In genomic region chr5:39284552-39284951, GRCh38 we compare ENCODE assay signal across 1 cellular context.
TF ChIP-seq lines count a peak whose summit lies in the region.

No MANE protein-coding gene starts in this region.

TF ChIP-seq in HepG2, 621 proteins besides CTCF, POLR2A, EP300 and RAD21 (continued from another document):
- TF ChIP-seq ZSCAN5A (CRISPR knock-in tag; IDR thresholded peaks at IDR 0.05; ENCODE audit: borderline replicate concordance) (no peak), USF2 (IDR thresholded peaks at IDR 0.05; ENCODE audit: low read depth, low read length) (peak; percentile 16; the same call in 1 of the 2 replicates), USF2 (CRISPR knock-in tag; IDR thresholded peaks at IDR 0.05; ENCODE audit: borderline replicate concordance) (no peak), NCOA2 (CRISPR knock-in tag; IDR thresholded peaks at IDR 0.05) (peak; percentile 56; the same call in 1 of the 2 replicates), ZNF607 (CRISPR knock-in tag; IDR thresholded peaks at IDR 0.05; ENCODE audit: borderline replicate concordance) (no peak), MAFF (IDR thresholded peaks at IDR 0.05; ENCODE audit: low read depth, low read length) (peak; percentile 64), ZNF766 (CRISPR knock-in tag; IDR thresholded peaks at IDR 0.05; ENCODE audit: borderline replicate concordance) (no peak), HNF1B (CRISPR knock-in tag; IDR thresholded peaks at IDR 0.05) (no peak), ZNF775 (CRISPR knock-in tag; IDR thresholded peaks at IDR 0.05; ENCODE audit: borderline replicate concordance) (no peak), FOXA3 (CRISPR knock-in tag; IDR thresholded peaks at IDR 0.05) (peak; percentile 92), RFXAP (CRISPR knock-in tag; IDR thresholded peaks at IDR 0.05; ENCODE audit: borderline replicate concordance) (no peak), SAP130 (CRISPR knock-in tag; IDR thresholded peaks at IDR 0.05; ENCODE audit: low read depth) (peak; percentile 38; the same call in 1 of the 2 replicates), ATM (IDR thresholded peaks at IDR 0.05; ENCODE audit: borderline replicate concordance) (no peak), ZNF431 (CRISPR knock-in tag; IDR thresholded peaks at IDR 0.05; ENCODE audit: borderline replicate concordance, low read depth) (no peak), DR1 (CRISPR knock-in tag; IDR thresholded peaks at IDR 0.05) (no peak), ZNF652 (CRISPR knock-in tag; IDR thresholded peaks at IDR 0.05; ENCODE audit: borderline replicate concordance, low read depth) (peak; percentile 17; the same call in 1 of the 2 replicates), ZMYM2 (CRISPR knock-in tag; IDR thresholded peaks at IDR 0.05) (no peak), ZBTB40 (IDR thresholded peaks at IDR 0.05) (no peak), ZBTB40 (CRISPR knock-in tag; IDR thresholded peaks at IDR 0.05) (no peak), SMAD1 (CRISPR knock-in tag; IDR thresholded peaks at IDR 0.05; ENCODE audit: borderline replicate concordance, low read depth) (no peak), ZNF512B (CRISPR knock-in tag; IDR thresholded peaks at IDR 0.05; ENCODE audit: borderline replicate concordance) (no peak), MAFK (conservative IDR thresholded peaks at IDR 0.05 in 1 of 2, IDR thresholded peaks at IDR 0.05 in 1 of 2; ENCODE audit: low read length in 2 of 2) (peak; percentile 54 to 69; a peak in 3 of 4 replicates), ZNF3 (CRISPR knock-in tag; IDR thresholded peaks at IDR 0.05) (peak; percentile 87), HOMEZ (CRISPR knock-in tag; IDR thresholded peaks at IDR 0.05; ENCODE audit: low read depth) (no peak), TSC22D2 (CRISPR knock-in tag; IDR thresholded peaks at IDR 0.05; ENCODE audit: borderline replicate concordance) (no peak), GLMP (CRISPR knock-in tag; IDR thresholded peaks at IDR 0.05; ENCODE audit: borderline replicate concordance) (no peak), ARID3A (IDR thresholded peaks at IDR 0.05; ENCODE audit: low read depth, low read length) (0 out of 2 replicates have a peak, but pooled peaks have one; percentile 46), HHEX (CRISPR knock-in tag; IDR thresholded peaks at IDR 0.05) (peak; percentile 68), SRSF4 (IDR thresholded peaks at IDR 0.05; ENCODE audit: low read depth, low read length, poor library complexity, severe bottlenecking) (no peak)
